ENCODE assay signal across 8 cellular contexts in the genomic region with DNA sequence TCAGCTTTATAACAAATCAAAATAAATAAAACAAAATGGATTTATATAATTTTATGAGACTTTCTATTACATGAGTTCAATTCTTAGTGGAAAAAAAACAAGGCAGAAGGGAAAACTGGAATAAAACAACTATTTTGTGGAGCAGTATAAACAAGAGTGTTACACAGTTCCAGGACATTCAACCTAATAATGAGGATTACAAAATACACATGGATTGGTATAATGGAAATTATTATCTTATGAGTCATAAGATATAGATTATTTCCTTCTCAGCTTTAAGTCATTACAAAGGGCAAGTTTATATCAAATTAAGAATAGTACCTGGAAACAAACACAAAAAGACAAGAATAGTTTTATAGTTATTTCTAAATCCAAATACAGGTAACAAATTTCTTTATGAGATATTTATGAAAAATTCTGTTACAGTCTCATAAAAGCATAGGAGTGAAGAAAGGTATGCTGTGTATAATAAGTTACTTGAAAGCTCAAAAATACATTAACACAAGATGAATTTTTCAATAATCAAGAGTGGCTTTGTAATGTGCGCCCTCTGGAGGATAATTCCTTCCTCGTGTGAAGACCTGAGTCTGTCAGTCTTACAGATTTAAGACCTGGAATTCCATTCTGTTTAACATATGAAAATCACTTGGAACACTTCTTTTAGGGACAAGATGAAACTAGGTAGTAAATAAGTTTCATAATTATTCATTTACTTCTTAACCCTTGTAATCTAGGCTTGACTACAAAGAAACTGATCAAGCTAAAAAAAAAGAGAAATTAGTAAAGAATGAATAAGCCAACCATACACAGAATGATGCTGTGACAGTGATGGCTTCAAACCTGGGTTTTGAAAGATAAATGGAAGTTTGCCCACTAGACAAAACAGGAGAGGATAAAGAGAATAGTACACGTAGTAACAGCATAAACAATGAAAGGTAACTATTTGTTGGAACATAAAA. TPM values are rescaled to one million over a fixed set of nuclear protein-coding genes. Genes with fewer than 3 reads are reported as not detected.
DNase-seq lines count a peak whose midpoint lies in the region; ATAC-seq and TF ChIP-seq lines count a peak whose summit lies in the region.

No MANE protein-coding gene starts in this region.

- H3K9me3 ChIP-seq in heart left ventricle (no peaks in the 10 kb centered on the region), right cardiac atrium (ENCODE audit: control insufficient read depth, low read length) (no peaks in the 10 kb centered on the region), MM.1S (replicated peaks; ENCODE audit: insufficient read depth, low read length) (no peaks in the 10 kb centered on the region), prostate gland (no peaks in the 10 kb centered on the region)

- 19 to 28% (median 26%) methylated on average over 3 of the region's 3 CpGs for WGBS in heart left ventricle, 4 donors
- 23% methylated on average over 3 of the region's 3 CpGs for WGBS in right cardiac atrium
- 16% methylated on average over 3 of the region's 3 CpGs for WGBS in prostate gland

- no peaks in the 10 kb centered on the region for H3K9me2 ChIP-seq in MM.1S (replicated peaks; ENCODE audit: insufficient read depth, low read length)

- H3K79me2 ChIP-seq in MM.1S (ENCODE audit: low read length): peaks cover 97% of the 10 kb centered on the region

- no peaks in the 10 kb centered on the region for H3F3A ChIP-seq in MM.1S (ENCODE audit: insufficient read depth, low read length)

- H3K9ac ChIP-seq in MM.1S (ENCODE audit: low read length): no peak overlapping the region

- H4K20me1 ChIP-seq in MM.1S (ENCODE audit: insufficient read depth, low read length): peaks cover 49% of the 10 kb centered on the region

- H3K4me1 ChIP-seq in heart left ventricle: peaks cover 0 to 46% (median 28%) of the 10 kb centered on the region in 12 donors
- peaks cover 3% of the 10 kb centered on the region for H3K4me1 ChIP-seq in right cardiac atrium (ENCODE audit: control insufficient read depth, insufficient read depth, low read length)
- H3K4me1 ChIP-seq in MM.1S (ENCODE audit: low read length): no peaks in the 10 kb centered on the region
- no peaks in the 10 kb centered on the region for H3K4me1 ChIP-seq in prostate gland (replicated peaks)

- ATAC-seq in heart left ventricle (peak in 1 of 4 donors; percentile 51), right cardiac atrium (no peak), GM21576 (IDR thresholded peaks at IDR 0.05; ENCODE audit: unreplicated experiment) (no peak)

- H2AFZ ChIP-seq in MM.1S (ENCODE audit: low read length): no peak overlapping the region

- TF ChIP-seq CTCF in heart left ventricle (IDR thresholded peaks at IDR 0.05) (peak; percentile 45 to 78 (median 66)), MM.1S (IDR thresholded peaks at IDR 0.05; ENCODE audit: low read length) (peak; percentile 73), prostate gland (IDR thresholded peaks at IDR 0.05) (peak; percentile 16 to 65 (median 54))

- no peak overlapping the region for H3K4me2 ChIP-seq in MM.1S (ENCODE audit: low read depth, low read length)

- H3K27ac ChIP-seq in heart left ventricle: no peak overlapping the region
- H3K27ac ChIP-seq in right cardiac atrium (ENCODE audit: low read length): no peak overlapping the region
- H3K27ac ChIP-seq in MM.1S (ENCODE audit: low read length): no peak overlapping the region
- no peak overlapping the region for H3K27ac ChIP-seq in prostate gland

- H3K36me3 ChIP-seq in heart left ventricle: peaks cover 0 to 41% (median 39%) of the 10 kb centered on the region in 9 donors
- peaks cover 27% of the 10 kb centered on the region for H3K36me3 ChIP-seq in MM.1S (replicated peaks; ENCODE audit: insufficient read depth, low read length)
- peaks cover 0 to 1% of the 10 kb centered on the region in 2 donors for H3K36me3 ChIP-seq in prostate gland

- no peaks in the 10 kb centered on the region for H3K27me3 ChIP-seq in heart left ventricle
- no peaks in the 10 kb centered on the region for H3K27me3 ChIP-seq in right cardiac atrium (ENCODE audit: control insufficient read depth, insufficient read depth)
- no peaks in the 10 kb centered on the region for H3K27me3 ChIP-seq in MM.1S (replicated peaks; ENCODE audit: insufficient read depth, low read length)
- H3K27me3 ChIP-seq in prostate gland (replicated peaks; ENCODE audit: insufficient read depth): no peaks in the 10 kb centered on the region

- DNase-seq in heart left ventricle: peak in 2 of 5 donors; percentile 20 to 26
- no peak for DNase-seq in right cardiac atrium
- DNase-seq in MM.1S: peak; percentile 53
- peak; percentile 16 for DNase-seq in activated CD4-positive, alpha-beta T cell treated with anti-CD3 and anti-CD28 coated beads, Interleukin-2, amount 50 U/mL, for 1 hour
- peak; percentile 43 for DNase-seq in foreskin melanocyte
- DNase-seq in prostate gland (ENCODE audit: low spot score): peak; percentile 30
- no peak for DNase-seq in posterior vena cava (ENCODE audit: low spot score)

- H3K4me3 ChIP-seq in heart left ventricle (no peak overlapping the region), right cardiac atrium (ENCODE audit: low read length) (no peak overlapping the region), MM.1S (ENCODE audit: low read length) (no peak overlapping the region), prostate gland (no peak overlapping the region)

- intact Hi-C loops in heart left ventricle (cut with DNase I) (loop anchor here in 9 of 10 donors (2.0 to 10.0 kb wide), 8 partner anchors 91 to 859 kb away; a partner anchor contains a TSS), right cardiac atrium (cut with DNase I) (loop anchor here in 2 of 4 donors (5.0 to 10.0 kb wide), 3 partner anchors 101 to 284 kb away; a partner anchor contains a TSS), prostate gland (cut with DNase I) (loop anchor here (10.0 kb wide), 2 partner anchors 281 to 999 kb away; no protein-coding TSS in a partner anchor), posterior vena cava (cut with DNase I) (no loop called here)

- TF ChIP-seq POLR2A in heart left ventricle (IDR thresholded peaks at IDR 0.05) (no peak), prostate gland (IDR thresholded peaks at IDR 0.05) (no peak)

RNA-seq across cellular contexts. Expression of a gene that starts 9.5 kb away (rescaled TPM):
- total RNA-seq in heart left ventricle (10 to 100 TPM; 41.6 to 94.4 (median 82.8) TPM), right cardiac atrium (10 to 100 TPM; 64.3 to 78.2 (median 70.8) TPM), prostate gland (10 to 100 TPM; 36.3 to 65.3 TPM), posterior vena cava (10 to 100 TPM; 80.8 to 82.4 TPM)
- polyA plus RNA-seq in heart left ventricle (10 to 100 TPM; 36.4 to 71.2 TPM), right cardiac atrium (43.1 TPM)

RNA-seq across cellular contexts. Expression of a gene that starts 24.1 kb away (rescaled TPM):
- 10 to 100 TPM; 31.8 to 42.1 (median 35.2) TPM for total RNA-seq in heart left ventricle
- polyA plus RNA-seq in heart left ventricle: 10 to 100 TPM in 1 of 2 donors, 1 to 10 TPM in 1; 8.3 to 55.3 TPM
- 10 to 100 TPM; 26.9 to 37.7 (median 30.2) TPM for total RNA-seq in right cardiac atrium
- polyA plus RNA-seq in right cardiac atrium: 19.2 TPM
- 10 to 100 TPM; 28.5 to 52.3 TPM for total RNA-seq in prostate gland
- total RNA-seq in posterior vena cava: 10 to 100 TPM; 32.1 to 34.0 TPM

Comparison
In these comparisons a context has a peak if more than half of its experiments do, and no peak if none do; other contexts are left out.
1. DNase-seq: peak in MM.1S (single experiment), activated CD4-positive, alpha-beta T cell treated with anti-CD3 and anti-CD28 coated beads, Interleukin-2, amount 50 U/mL, for 1 hour (single experiment), foreskin melanocyte (single experiment) and prostate gland (single experiment); none in right cardiac atrium (0 of 3) and posterior vena cava (single experiment).
2. intact Hi-C loops: an anchor here in heart left ventricle (2.0 to 10.0 kb wide) and prostate gland (10.0 kb wide); none called in posterior vena cava.
3. Peak in every context shown above with its lines, with median percentiles within 50 percentile points of each other: CTCF ChIP-seq.